Comparison of ENCODE assay signal across 20 cellular contexts in the genomic region with DNA sequence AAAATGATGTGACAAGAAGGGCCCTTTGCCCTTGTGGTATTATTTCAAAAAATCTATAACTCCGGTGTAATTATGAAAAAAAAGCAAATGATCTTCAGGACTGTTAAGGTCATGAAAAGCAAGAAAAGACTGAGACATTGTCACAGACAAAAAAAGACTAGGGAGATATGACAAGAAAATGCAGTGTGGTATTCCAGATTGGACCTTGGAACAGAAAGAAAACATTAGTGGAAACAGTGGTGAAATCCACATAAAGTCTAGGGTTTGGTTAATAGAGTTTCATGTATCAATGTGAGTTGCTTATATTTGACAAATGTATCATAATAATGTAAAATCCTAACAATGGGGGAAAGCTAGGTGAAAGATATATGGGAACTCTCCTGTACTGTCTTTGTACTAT. TPM values are rescaled to one million over a fixed set of nuclear protein-coding genes. Genes with fewer than 3 reads are reported as not detected.
DNase-seq lines count a peak whose midpoint lies in the region; ATAC-seq, FAIRE-seq and TF ChIP-seq lines count a peak whose summit lies in the region.
"Had no signal": no experiment of that assay in that cellular context is flagged by ENCODE, and none has a peak within 500 bp of the region (broad histone marks: within the 10 kb centered on the region; RNA-seq: fewer than 3 reads in every experiment).

No MANE protein-coding gene starts in this region.

- no peaks in the 10 kb centered on the region for H3K36me3 Mint-ChIP-seq in activated CD4-positive, alpha-beta T cell treated with anti-CD3 and anti-CD28 coated beads for 36 hours (ENCODE audit: low read depth)
- H3K36me3 Mint-ChIP-seq in activated T-helper 2 cell treated with anti-CD3 and anti-CD28 coated beads, Interferon-gamma antibody, Interleukin-2, Interleukin-4, amounts not matched to agents 10 μg/mL and 5 μg/mL and 100 μg/mL, durations not matched to agents 14 hours and 24 hours and 36 hours (ENCODE audit: low read depth) = peaks cover 3% of the 10 kb centered on the region
- H3K36me3 Mint-ChIP-seq in progenitor cell of endocrine pancreas (ENCODE audit: insufficient read depth) = no peaks in the 10 kb centered on the region
- H3K36me3 Mint-ChIP-seq: CD14-positive monocyte; CD4-positive, alpha-beta memory T cell had no signal

- no TSS peak for BruUV-seq in HepG2 (replicated peaks; lab: Mats Ljungman, UMichigan)

- TF ChIP-seq POLR2A in HepG2 (IDR thresholded peaks at IDR 0.05; ENCODE audit: insufficient read depth in 1 of 2, low read depth in 2 of 2, low read length in 2 of 2) = no peak

- H3K27ac Mint-ChIP-seq in activated CD4-positive, alpha-beta T cell treated with anti-CD3 and anti-CD28 coated beads for 36 hours = peak overlapping the region; percentile 63
- peak overlapping the region; percentile 28 for H3K27ac Mint-ChIP-seq in activated T-helper 2 cell treated with anti-CD3 and anti-CD28 coated beads, Interferon-gamma antibody, Interleukin-2, Interleukin-4, amounts not matched to agents 10 μg/mL and 5 μg/mL and 100 μg/mL, durations not matched to agents 14 hours and 24 hours and 36 hours
- peak overlapping the region; percentile 7 for H3K27ac Mint-ChIP-seq in progenitor cell of endocrine pancreas
- H3K27ac Mint-ChIP-seq: CD14-positive monocyte; CD4-positive, alpha-beta memory T cell had no signal

- ATAC-seq in activated CD4-positive, alpha-beta T cell treated with anti-CD3 and anti-CD28 coated beads for 36 hours = no peak
- ATAC-seq in HepG2 = no peak
- no peak for ATAC-seq in HG03378 (IDR thresholded peaks at IDR 0.05; ENCODE audit: unreplicated experiment)
- ATAC-seq: GM12878 had no signal

- TF ChIP-seq CTCF in HepG2 (CRISPR knock-in tag; IDR thresholded peaks at IDR 0.05) = no peak
- no peak for TF ChIP-seq CTCF in progenitor cell of endocrine pancreas (IDR thresholded peaks at IDR 0.05; ENCODE audit: unreplicated experiment)

- WGBS in HepG2 (ENCODE audit: low lambda C conversion rate) = 11% methylated on average over 1 of the region's 1 CpG

- no peaks in the 10 kb centered on the region for H4K20me1 ChIP-seq in HepG2 (ENCODE audit: insufficient read depth, low read length)
- H4K20me1 ChIP-seq: BLaER1 had no signal

- H3K27ac ChIP-seq in HepG2 (ENCODE audit: extremely low read length, insufficient read depth, low read length) = peak overlapping the region; percentile 2
- H3K27ac ChIP-seq: 22Rv1, BLaER1 had no signal

- H3K9me3 Mint-ChIP-seq in activated CD4-positive, alpha-beta T cell treated with anti-CD3 and anti-CD28 coated beads for 36 hours (ENCODE audit: low read depth) = no peaks in the 10 kb centered on the region
- H3K9me3 Mint-ChIP-seq in activated T-helper 2 cell treated with anti-CD3 and anti-CD28 coated beads, Interferon-gamma antibody, Interleukin-2, Interleukin-4, amounts not matched to agents 10 μg/mL and 5 μg/mL and 100 μg/mL, durations not matched to agents 14 hours and 24 hours and 36 hours = no peaks in the 10 kb centered on the region
- no peaks in the 10 kb centered on the region for H3K9me3 Mint-ChIP-seq in progenitor cell of endocrine pancreas (ENCODE audit: low read depth)
- H3K9me3 Mint-ChIP-seq: CD14-positive monocyte; CD4-positive, alpha-beta memory T cell; H9 had no signal

- H3K4me3 ChIP-seq in HepG2 (replicated peaks in 1 of 3; ENCODE audit: insufficient read depth in 1 of 3, low read depth in 2 of 3, low read length in 3 of 3) = no peak overlapping the region; a peak in 1 of 6 replicates
- H3K4me3 ChIP-seq: BLaER1, GM12878 had no signal

- H3K4me1 ChIP-seq in HepG2 (ENCODE audit: insufficient read depth, low read length) = peaks cover 62% of the 10 kb centered on the region
- H3K4me1 ChIP-seq: BLaER1 had no signal

- CTCF ChIA-PET in activated CD4-positive, alpha-beta T cell treated with anti-CD3 and anti-CD28 coated beads for 36 hours (lab: Charles Lee) = interaction anchor here (1.9 kb wide), 1 partner anchor 14 kb away, joined by 4 read pairs; no protein-coding TSS in a partner anchor
- CTCF ChIA-PET in HepG2 (lab: Yijun Ruan, JAX; ENCODE audit: low intra/inter-chr PET ratio, low total read pairs) = no interaction called here

- no peaks in the 10 kb centered on the region for H3K36me3 ChIP-seq in HepG2 (replicated peaks in 1 of 2; ENCODE audit: control insufficient read depth in 1 of 2, insufficient read depth in 2 of 2, low read length in 2 of 2)
- H3K36me3 ChIP-seq: BLaER1 had no signal

- peaks cover 10% of the 10 kb centered on the region for H3K4me1 Mint-ChIP-seq in activated CD4-positive, alpha-beta T cell treated with anti-CD3 and anti-CD28 coated beads for 36 hours
- H3K4me1 Mint-ChIP-seq in activated T-helper 2 cell treated with anti-CD3 and anti-CD28 coated beads, Interferon-gamma antibody, Interleukin-2, Interleukin-4, amounts not matched to agents 10 μg/mL and 5 μg/mL and 100 μg/mL, durations not matched to agents 14 hours and 24 hours and 36 hours (ENCODE audit: low read depth) = peaks cover 14% of the 10 kb centered on the region
- peaks cover 25% of the 10 kb centered on the region for H3K4me1 Mint-ChIP-seq in progenitor cell of endocrine pancreas (ENCODE audit: low read depth)
- H3K4me1 Mint-ChIP-seq: CD14-positive monocyte; CD4-positive, alpha-beta memory T cell had no signal

- TF ChIP-seq EP300 in HepG2 (IDR thresholded peaks at IDR 0.05; ENCODE audit: low read depth in 2 of 2, low read length in 2 of 2) = no peak
- TF ChIP-seq EP300 in HepG2 (CRISPR knock-in tag; IDR thresholded peaks at IDR 0.05; ENCODE audit: borderline replicate concordance) = no peak

- peak overlapping the region; percentile 51; the same call in 1 of the 2 replicates for H3K4me2 ChIP-seq in HepG2 (ENCODE audit: low read depth, low read length)
- H3K4me2 ChIP-seq: BLaER1 had no signal

- no peak overlapping the region for H3K4me3 Mint-ChIP-seq in activated CD4-positive, alpha-beta T cell treated with anti-CD3 and anti-CD28 coated beads for 36 hours
- no peak overlapping the region for H3K4me3 Mint-ChIP-seq in activated T-helper 2 cell treated with anti-CD3 and anti-CD28 coated beads, Interferon-gamma antibody, Interleukin-2, Interleukin-4, amounts not matched to agents 10 μg/mL and 5 μg/mL and 100 μg/mL, durations not matched to agents 14 hours and 24 hours and 36 hours (ENCODE audit: low read depth)
- no peak overlapping the region for H3K4me3 Mint-ChIP-seq in progenitor cell of endocrine pancreas (ENCODE audit: low read depth)
- H3K4me3 Mint-ChIP-seq: CD14-positive monocyte; CD4-positive, alpha-beta memory T cell; H9 had no signal

- H3K79me2 ChIP-seq in HepG2 (ENCODE audit: insufficient read depth, low read length) = no peaks in the 10 kb centered on the region

- no peak for FAIRE-seq in HepG2 (lab: Jason Lieb, UNC)
- FAIRE-seq: GM12878, GM19239, H1 had no signal

- intact Hi-C loops in activated CD4-positive, alpha-beta T cell treated with anti-CD3 and anti-CD28 coated beads for 36 hours (cut with DNase I, micrococcal nuclease) = no loop called here
- intact Hi-C loops in activated T-helper 2 cell treated with anti-CD3 and anti-CD28 coated beads, Interferon-gamma antibody, Interleukin-2, Interleukin-4, amounts not matched to agents 10 μg/mL and 5 μg/mL and 100 μg/mL, durations not matched to agents 14 hours and 24 hours and 36 hours (cut with micrococcal nuclease) = no loop called here
- intact Hi-C loops in HepG2 (cut with micrococcal nuclease; ENCODE audit: unreplicated experiment) = loop anchor here (2.0 kb wide), 1 partner anchor 42 kb away; no protein-coding TSS in a partner anchor

- no peak for TF ChIP-seq RAD21 in HepG2 (CRISPR knock-in tag; IDR thresholded peaks at IDR 0.05)

- no peaks in the 10 kb centered on the region for H3K9me3 ChIP-seq in HepG2 (ENCODE audit: low read length)
- H3K9me3 ChIP-seq: BLaER1 had no signal

- no peaks in the 10 kb centered on the region for H3K27me3 ChIP-seq in HepG2 (ENCODE audit: control insufficient read depth in 1 of 2, insufficient read depth in 2 of 2, low read length in 2 of 2)
- H3K27me3 ChIP-seq: BLaER1 had no signal

- no peak overlapping the region for H2AFZ ChIP-seq in HepG2 (ENCODE audit: low read length)

- in situ Hi-C loops in HepG2 (cut with HindIII; ENCODE audit: extremely low pct_ligation_motif_present, low pct_unique_long_range_greater_than_20kb) = no loop called here

- H3K9ac ChIP-seq in HepG2 (ENCODE audit: insufficient read depth, low read depth, low read length) = no peak overlapping the region
- H3K9ac ChIP-seq: BLaER1 had no signal

- POLR2A ChIA-PET in activated CD4-positive, alpha-beta T cell treated with anti-CD3 and anti-CD28 coated beads for 36 hours (lab: Charles Lee) = no interaction called here
- POLR2A ChIA-PET in HepG2 (lab: Yijun Ruan, JAX) = interaction anchor here (2.7 to 3.8 kb wide), 2 partner anchors 9 to 91 kb away, joined by 25 to 111 read pairs; no protein-coding TSS in a partner anchor

- H3K27me3 Mint-ChIP-seq in activated CD4-positive, alpha-beta T cell treated with anti-CD3 and anti-CD28 coated beads for 36 hours = peaks cover 5% of the 10 kb centered on the region
- no peaks in the 10 kb centered on the region for H3K27me3 Mint-ChIP-seq in activated T-helper 2 cell treated with anti-CD3 and anti-CD28 coated beads, Interferon-gamma antibody, Interleukin-2, Interleukin-4, amounts not matched to agents 10 μg/mL and 5 μg/mL and 100 μg/mL, durations not matched to agents 14 hours and 24 hours and 36 hours (ENCODE audit: low read depth)
- no peaks in the 10 kb centered on the region for H3K27me3 Mint-ChIP-seq in progenitor cell of endocrine pancreas

- no peak for DNase-seq in activated CD4-positive, alpha-beta T cell treated with anti-CD3 and anti-CD28 coated beads for 36 hours
- no peak for DNase-seq in activated CD4-positive, alpha-beta T cell treated with anti-CD3 and anti-CD28 coated beads, Interleukin-2, amount 50 U/mL, for 48 hours
- DNase-seq in activated T-helper 2 cell treated with anti-CD3 and anti-CD28 coated beads, Interferon-gamma antibody, Interleukin-2, Interleukin-4, amounts not matched to agents 10 μg/mL and 5 μg/mL and 100 μg/mL, durations not matched to agents 14 hours and 24 hours and 36 hours (ENCODE audit: low spot score) = no peak
- peak; percentile 10 for DNase-seq in HepG2 (ENCODE audit: low spot score)
- no peak for DNase-seq in progenitor cell of endocrine pancreas (ENCODE audit: low spot score, unreplicated experiment)
- no peak for DNase-seq in HT-29 (ENCODE audit: low spot score)
- DNase-seq: CD4-positive, alpha-beta memory T cell; DMS79 treated with DMSO at 0.1 percent for 48 hours; H9; IMR-90 had no signal

RNA-seq across cellular contexts. Expression of a gene that starts 26.8 kb away (rescaled TPM):
- under 1 TPM; 0.21 to 0.33 TPM for total RNA-seq in activated CD4-positive, alpha-beta T cell treated with anti-CD3 and anti-CD28 coated beads for 36 hours
- total RNA-seq in activated T-helper 2 cell treated with anti-CD3 and anti-CD28 coated beads, Interferon-gamma antibody, Interleukin-2, Interleukin-4, amounts not matched to agents 10 μg/mL and 5 μg/mL and 100 μg/mL, durations not matched to agents 14 hours and 24 hours and 36 hours = 1.6 TPM in 2 replicates
- total RNA-seq in HepG2 (2016; rRNA removed; fragmentation: Illumina TruSeq; extraction: Trizol) (0.09 TPM in 1 of 2 replicates, not detected in the other), progenitor cell of endocrine pancreas (0.34 and 0.58 TPM in 2 replicates)
- total RNA-seq in HepG2 (2016; cell fraction: cytosol; rRNA removed; fragmentation: Illumina TruSeq; extraction: Trizol; ENCODE audit: low read depth) = not detected in 2 replicates
- not detected in 2 replicates for total RNA-seq in HepG2 (2016; cell fraction: insoluble cytoplasmic fraction; rRNA removed; fragmentation: Illumina TruSeq; extraction: Trizol)
- not detected in 2 replicates for total RNA-seq in HepG2 (2016; cell fraction: membrane; rRNA removed; fragmentation: Illumina TruSeq; extraction: Trizol)
- total RNA-seq in HepG2 (2016; cell fraction: nucleus; rRNA removed; fragmentation: Illumina TruSeq; extraction: Trizol) = not detected in 2 replicates
- 0.08 and 0.11 TPM in 2 replicates for polyA plus RNA-seq in HepG2 (2011; rRNA removed)
- 0.05 TPM in 1 of 2 replicates, not detected in the other for polyA plus RNA-seq in HepG2 (2011; cell fraction: cytosol; rRNA removed)
- 0.48 and 0.58 TPM in 2 replicates for polyA plus RNA-seq in HepG2 (2011; cell fraction: nucleus; rRNA removed)
- 0.60 and 2.0 TPM in 2 replicates for polyA plus RNA-seq in HepG2 (2012)
- polyA plus RNA-seq in HepG2 (2016; cell fraction: cytosol; fragmentation: Illumina TruSeq; extraction: Trizol; ENCODE audit: low read depth) = not detected in 2 replicates
- not detected in 2 replicates for polyA plus RNA-seq in HepG2 (2016; cell fraction: insoluble cytoplasmic fraction; fragmentation: Illumina TruSeq; extraction: Trizol; ENCODE audit: low read depth)
- polyA plus RNA-seq in HepG2 (2016; cell fraction: membrane; fragmentation: Illumina TruSeq; extraction: Trizol; ENCODE audit: low read depth) = not detected in 2 replicates
- not detected in 2 replicates for polyA plus RNA-seq in HepG2 (2016; cell fraction: nucleus; fragmentation: Illumina TruSeq; extraction: Trizol; ENCODE audit: insufficient read depth, low read depth)
- polyA minus RNA-seq in HepG2 (2011; rRNA and poly(A)+ RNA removed; ENCODE audit: low replicate concordance) = not detected in 2 replicates
- polyA minus RNA-seq in HepG2 (2011; cell fraction: cytosol; rRNA and poly(A)+ RNA removed) = not detected in 2 replicates
- not detected in 2 replicates for polyA minus RNA-seq in HepG2 (2011; cell fraction: nucleus; rRNA and poly(A)+ RNA removed)
- total RNA-seq in HT-29 (2014; rRNA removed; shearing (Covaris generic)) = not detected in 2 replicates
- total RNA-seq: A673, GM12878, H1, H9, HT1080, IMR-90 had no signal
- polyA plus RNA-seq: CD14-positive monocyte, GM12878, H1, IMR-90 had no signal

RNA-seq across cellular contexts. Expression of a gene that starts 29.6 kb away (rescaled TPM):
- total RNA-seq in activated CD4-positive, alpha-beta T cell treated with anti-CD3 and anti-CD28 coated beads for 36 hours = under 1 TPM in 1 of 2 experiments, not detected in 1; 0.07 TPM
- 0.41 and 0.55 TPM in 2 replicates for total RNA-seq in activated T-helper 2 cell treated with anti-CD3 and anti-CD28 coated beads, Interferon-gamma antibody, Interleukin-2, Interleukin-4, amounts not matched to agents 10 μg/mL and 5 μg/mL and 100 μg/mL, durations not matched to agents 14 hours and 24 hours and 36 hours
- total RNA-seq in HepG2 (2016; rRNA removed; fragmentation: Illumina TruSeq; extraction: Trizol) (7.0 and 11.2 TPM in 2 replicates), progenitor cell of endocrine pancreas (not detected in 2 replicates)
- 2.2 and 2.7 TPM in 2 replicates for total RNA-seq in HepG2 (2016; cell fraction: cytosol; rRNA removed; fragmentation: Illumina TruSeq; extraction: Trizol; ENCODE audit: low read depth)
- total RNA-seq in HepG2 (2016; cell fraction: insoluble cytoplasmic fraction; rRNA removed; fragmentation: Illumina TruSeq; extraction: Trizol) = 9.2 and 10.7 TPM in 2 replicates
- 5.8 and 6.7 TPM in 2 replicates for total RNA-seq in HepG2 (2016; cell fraction: membrane; rRNA removed; fragmentation: Illumina TruSeq; extraction: Trizol)
- 9.4 and 10.7 TPM in 2 replicates for total RNA-seq in HepG2 (2016; cell fraction: nucleus; rRNA removed; fragmentation: Illumina TruSeq; extraction: Trizol)
- polyA plus RNA-seq in HepG2 (2011; rRNA removed) = 32.4 and 46.4 TPM in 2 replicates
- 25.3 and 48.3 TPM in 2 replicates for polyA plus RNA-seq in HepG2 (2011; cell fraction: cytosol; rRNA removed)
- polyA plus RNA-seq in HepG2 (2011; cell fraction: nucleus; rRNA removed) = 27.5 and 41.5 TPM in 2 replicates
- 29.6 and 59.7 TPM in 2 replicates for polyA plus RNA-seq in HepG2 (2012)
- polyA plus RNA-seq in HepG2 (2016; cell fraction: cytosol; fragmentation: Illumina TruSeq; extraction: Trizol; ENCODE audit: low read depth) = 0.93 and 0.97 TPM in 2 replicates
- 6.3 and 7.7 TPM in 2 replicates for polyA plus RNA-seq in HepG2 (2016; cell fraction: insoluble cytoplasmic fraction; fragmentation: Illumina TruSeq; extraction: Trizol; ENCODE audit: low read depth)
- polyA plus RNA-seq in HepG2 (2016; cell fraction: membrane; fragmentation: Illumina TruSeq; extraction: Trizol; ENCODE audit: low read depth) = 2.5 and 2.7 TPM in 2 replicates
- 13.0 and 13.3 TPM in 2 replicates for polyA plus RNA-seq in HepG2 (2016; cell fraction: nucleus; fragmentation: Illumina TruSeq; extraction: Trizol; ENCODE audit: insufficient read depth, low read depth)
- 42.4 TPM in 1 of 2 replicates, not detected in the other for polyA minus RNA-seq in HepG2 (2011; rRNA and poly(A)+ RNA removed; ENCODE audit: low replicate concordance)
- 14.6 and 22.0 TPM in 2 replicates for polyA minus RNA-seq in HepG2 (2011; cell fraction: cytosol; rRNA and poly(A)+ RNA removed)
- polyA minus RNA-seq in HepG2 (2011; cell fraction: nucleus; rRNA and poly(A)+ RNA removed) = 23.2 and 41.0 TPM in 2 replicates
- total RNA-seq in HT-29 (2014; rRNA removed; shearing (Covaris generic)) = not detected in 2 replicates
- total RNA-seq: A673; CD4-positive, alpha-beta memory T cell; GM12878; H1; H9; HT1080; IMR-90 had no signal
- polyA plus RNA-seq: AG04450; CD14-positive monocyte; CD4-positive, alpha-beta memory T cell; GM12878; H1; IMR-90 had no signal

Comparison
In these comparisons a context has a peak if more than half of its experiments do, and no peak if none do; other contexts are left out.
1. H3K27ac Mint-ChIP-seq: peak in every context shown above with its lines; median percentile 63 in activated CD4-positive, alpha-beta T cell treated with anti-CD3 and anti-CD28 coated beads for 36 hours; 28 in activated T-helper 2 cell treated with anti-CD3 and anti-CD28 coated beads, Interferon-gamma antibody, Interleukin-2, Interleukin-4, amounts not matched to agents 10 μg/mL and 5 μg/mL and 100 μg/mL, durations not matched to agents 14 hours and 24 hours and 36 hours; 7 in progenitor cell of endocrine pancreas.